12 cellular contexts compared by ENCODE assay signal in the genomic region with DNA sequence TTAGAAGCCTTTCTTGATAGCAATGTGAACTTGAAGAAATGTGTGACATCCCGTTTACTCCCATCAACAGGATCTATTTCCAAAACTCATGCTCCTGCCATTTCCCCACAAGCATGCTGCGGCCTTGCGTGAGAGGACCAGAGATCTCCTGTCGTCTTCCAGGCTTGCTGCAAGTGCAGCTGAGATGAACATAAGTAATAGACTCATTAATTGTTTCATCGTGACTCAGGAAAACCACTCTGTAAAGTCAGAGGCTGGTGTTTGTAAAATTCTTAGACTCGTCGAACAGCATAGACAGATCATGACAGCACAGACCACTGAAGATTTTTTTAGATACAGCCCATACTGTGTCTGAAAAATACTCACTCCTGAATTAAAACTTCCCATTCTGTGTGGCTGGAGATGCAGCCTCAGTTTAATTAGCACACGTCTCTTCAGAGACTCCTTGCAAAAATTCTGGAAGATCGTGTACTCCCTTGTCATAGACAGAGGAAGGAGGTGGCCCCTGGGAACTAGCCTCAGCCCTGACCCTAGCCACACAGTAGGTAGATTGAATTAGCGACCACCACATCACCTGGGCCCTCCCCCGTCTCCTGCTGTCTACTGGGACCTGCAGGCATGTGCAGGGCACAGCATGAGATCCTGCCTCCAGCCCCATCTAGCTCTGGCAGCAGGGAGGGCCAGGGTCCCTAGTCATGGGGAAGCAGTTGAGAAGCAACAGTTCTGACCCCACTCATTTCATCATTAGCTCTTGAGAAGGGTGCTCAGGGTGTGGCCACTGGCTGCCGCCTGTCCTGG.
A peak's percentile ranks its signal among the peaks of the same experiment; 100 is the strongest.
DNase-seq lines count a peak whose midpoint lies in the region; ATAC-seq lines count a peak whose summit lies in the region.
"Had no signal": no experiment of that assay in that cellular context is flagged by ENCODE, and none has a peak within 500 bp of the region (broad histone marks: within the 10 kb centered on the region; RNA-seq: fewer than 3 reads in every experiment).

No MANE protein-coding gene starts in this region.

- H3K4me1 Mint-ChIP-seq in activated CD4-positive, alpha-beta T cell treated with anti-CD3 and anti-CD28 coated beads for 36 hours = peaks cover 6% of the 10 kb centered on the region
- peaks cover 0 to 53% (median 36%) of the 10 kb centered on the region in 4 donors for H3K4me1 Mint-ChIP-seq in naive thymus-derived CD8-positive, alpha-beta T cell
- H3K4me1 Mint-ChIP-seq: endodermal cell had no signal

- H3K36me3 Mint-ChIP-seq in activated CD4-positive, alpha-beta T cell treated with anti-CD3 and anti-CD28 coated beads for 36 hours (ENCODE audit: low read depth) = peaks cover 32% of the 10 kb centered on the region
- H3K36me3 Mint-ChIP-seq in naive thymus-derived CD8-positive, alpha-beta T cell = peaks cover 5 to 48% (median 8%) of the 10 kb centered on the region in 3 donors

- in situ Hi-C loops in ACHN (cut with HindIII; ENCODE audit: low pct_ligation_motif_present, low pct_unique_long_range_greater_than_20kb, low sequenced_read_pairs) = no loop called here

- intact Hi-C loops in activated CD4-positive, alpha-beta T cell treated with anti-CD3 and anti-CD28 coated beads for 36 hours (cut with DNase I, micrococcal nuclease) = loop anchor here in 1 of 2 experiments (2.0 kb wide), 1 partner anchor 23 kb away; no protein-coding TSS in a partner anchor

- peak overlapping the region; percentile 38 for H3K4me3 Mint-ChIP-seq in activated CD4-positive, alpha-beta T cell treated with anti-CD3 and anti-CD28 coated beads for 36 hours
- H3K4me3 Mint-ChIP-seq in naive thymus-derived CD8-positive, alpha-beta T cell = peak overlapping the region in 8 of 10 donors; percentile 29 to 65 (median 56)
- H3K4me3 Mint-ChIP-seq: endodermal cell had no signal

- CTCF ChIA-PET in activated CD4-positive, alpha-beta T cell treated with anti-CD3 and anti-CD28 coated beads for 36 hours (lab: Charles Lee) = interaction anchor here (0.7 to 2.2 kb wide), 5 partner anchors 8 to 44 kb away, joined by 3 to 8 read pairs (median 3); no protein-coding TSS in a partner anchor

- no peak overlapping the region for H3K27ac Mint-ChIP-seq in activated CD4-positive, alpha-beta T cell treated with anti-CD3 and anti-CD28 coated beads for 36 hours
- peak overlapping the region in 6 of 10 donors; percentile 44 to 86 (median 76) for H3K27ac Mint-ChIP-seq in naive thymus-derived CD8-positive, alpha-beta T cell
- H3K27ac Mint-ChIP-seq: endodermal cell had no signal

- POLR2A ChIA-PET in activated CD4-positive, alpha-beta T cell treated with anti-CD3 and anti-CD28 coated beads for 36 hours (lab: Charles Lee) = interaction anchor here (0.6 to 2.3 kb wide), 5 partner anchors 17 to 78 kb away, joined by 3 to 9 read pairs (median 6); no protein-coding TSS in a partner anchor
- POLR2A ChIA-PET in naive thymus-derived CD8-positive, alpha-beta T cell (lab: Charles Lee) = interaction anchor here (0.6 to 1.8 kb wide), 9 partner anchors 9 to 80 kb away, joined by 3 to 8 read pairs (median 4); no protein-coding TSS in a partner anchor

- no peaks in the 10 kb centered on the region for H3K9me3 Mint-ChIP-seq in activated CD4-positive, alpha-beta T cell treated with anti-CD3 and anti-CD28 coated beads for 36 hours (ENCODE audit: low read depth)
- H3K9me3 Mint-ChIP-seq in naive thymus-derived CD8-positive, alpha-beta T cell = no peaks in the 10 kb centered on the region
- H3K9me3 Mint-ChIP-seq: endodermal cell had no signal

- no peak for DNase-seq in activated CD4-positive, alpha-beta T cell treated with anti-CD3 and anti-CD28 coated beads for 36 hours
- no peak for DNase-seq in activated CD4-positive, alpha-beta T cell treated with anti-CD3 and anti-CD28 coated beads for 48 hours
- DNase-seq in RPMI7951 (ENCODE audit: low read depth) (peak; percentile 3), ACHN (no peak), NCI-H510A treated with DMSO at 0.1 percent for 48 hours (lab: John Stamatoyannopoulos, UW) (no peak)
- no peak for DNase-seq in naive thymus-derived CD8-positive, alpha-beta T cell
- DNase-seq: endodermal cell; mammary epithelial cell; stimulated activated CD4-positive, alpha-beta T cell treated with anti-CD3 and anti-CD28 coated beads, Interleukin-4, amount 100 ng/mL, for 1 hour had no signal

- ATAC-seq in activated CD4-positive, alpha-beta T cell treated with anti-CD3 and anti-CD28 coated beads for 36 hours = peak; percentile 10
- ATAC-seq in GM18907 (IDR thresholded peaks at IDR 0.05; ENCODE audit: unreplicated experiment) (peak; percentile 3), HG03159 (IDR thresholded peaks at IDR 0.05; ENCODE audit: unreplicated experiment) (no peak)
- no peak for ATAC-seq in naive thymus-derived CD8-positive, alpha-beta T cell
- ATAC-seq: A549 had no signal

- H3K27me3 Mint-ChIP-seq in activated CD4-positive, alpha-beta T cell treated with anti-CD3 and anti-CD28 coated beads for 36 hours = no peaks in the 10 kb centered on the region
- no peaks in the 10 kb centered on the region for H3K27me3 Mint-ChIP-seq in naive thymus-derived CD8-positive, alpha-beta T cell

Comparison
In these comparisons a context has a peak if more than half of its experiments do, and no peak if none do; other contexts are left out.
1. ATAC-seq: peak in activated CD4-positive, alpha-beta T cell treated with anti-CD3 and anti-CD28 coated beads for 36 hours (single experiment) and GM18907 (single experiment); none in naive thymus-derived CD8-positive, alpha-beta T cell (0 of 2) and HG03159 (single experiment).